In genomic region chr5:154467655-154468354, GRCh38 we compare ENCODE assay signal across 9 cellular contexts. TPM values are rescaled to one million over a fixed set of nuclear protein-coding genes. Genes with fewer than 3 reads are reported as not detected.
A peak's percentile ranks its signal among the peaks of the same experiment; 100 is the strongest.
DNase-seq lines count a peak whose midpoint lies in the region; ATAC-seq and TF ChIP-seq lines count a peak whose summit lies in the region.
"Had no signal": no experiment of that assay in that cellular context is flagged by ENCODE, and none has a peak within 500 bp of the region (broad histone marks: within the 10 kb centered on the region; RNA-seq: fewer than 3 reads in every experiment).

No MANE protein-coding gene starts in this region.

- H3K27ac Mint-ChIP-seq in CD14-positive monocyte (no peak overlapping the region), endodermal cell (no peak overlapping the region)
- H3K27ac Mint-ChIP-seq in activated CD8-positive, alpha-beta T cell treated with anti-CD3 and anti-CD28 coated beads, Interleukin-2, amount 10 ng/mL, durations not matched to agents 7 days and 5 days = no peak overlapping the region
- H3K27ac Mint-ChIP-seq: T-helper 1 cell treated with Interleukin-12 subunit alpha and Interleukin-12 subunit beta and Interleukin-4 antibody, amounts not matched to agents 30 μg/mL and 1 μg/mL, for 36 hours had no signal

- H3K36me3 Mint-ChIP-seq in CD14-positive monocyte (peaks cover 0 to 6% of the 10 kb centered on the region in 2 donors), endodermal cell (ENCODE audit: low read depth) (no peaks in the 10 kb centered on the region)
- no peaks in the 10 kb centered on the region for H3K36me3 Mint-ChIP-seq in activated CD8-positive, alpha-beta T cell treated with anti-CD3 and anti-CD28 coated beads, Interleukin-2, amount 10 ng/mL, durations not matched to agents 7 days and 5 days (ENCODE audit: low read depth)

- no peak overlapping the region for H3K9ac ChIP-seq in endodermal cell (ENCODE audit: extremely low read depth, low read length, poor library complexity, severe bottlenecking)

- H3K27me3 Mint-ChIP-seq in CD14-positive monocyte (ENCODE audit: low read depth in 3 of 3) = peaks cover 38 to 51% (median 51%) of the 10 kb centered on the region in 3 donors
- peaks cover 33% of the 10 kb centered on the region for H3K27me3 Mint-ChIP-seq in activated CD8-positive, alpha-beta T cell treated with anti-CD3 and anti-CD28 coated beads, Interleukin-2, amount 10 ng/mL, durations not matched to agents 7 days and 5 days (ENCODE audit: low read depth)
- peaks cover 76% of the 10 kb centered on the region for H3K27me3 Mint-ChIP-seq in endodermal cell (ENCODE audit: insufficient read depth)

- CTCF ChIA-PET in activated CD8-positive, alpha-beta T cell treated with anti-CD3 and anti-CD28 coated beads, Interleukin-2, amount 10 ng/mL, durations not matched to agents 7 days and 5 days (lab: Charles Lee) = interaction anchor here (0.6 to 3.1 kb wide), 20 partner anchors 8 to 493 kb away, joined by 3 to 19 read pairs (median 4); no protein-coding TSS in a partner anchor

- no peaks in the 10 kb centered on the region for H3K4me1 ChIP-seq in endodermal cell (ENCODE audit: control insufficient read depth, insufficient read depth, low read length)

- WGBS in endodermal cell (ENCODE audit: insufficient coverage in 1 of 2, insufficient read length in 1 of 2), 2 experiments = 40 to 49% methylated on average over 15 to 18 of the region's 18 CpGs

- H3K9me3 Mint-ChIP-seq in CD14-positive monocyte = peaks cover 0 to 4% (median 0%) of the 10 kb centered on the region in 7 donors
- no peaks in the 10 kb centered on the region for H3K9me3 Mint-ChIP-seq in activated CD8-positive, alpha-beta T cell treated with anti-CD3 and anti-CD28 coated beads, Interleukin-2, amount 10 ng/mL, durations not matched to agents 7 days and 5 days (ENCODE audit: insufficient read depth)
- H3K9me3 Mint-ChIP-seq in endodermal cell = no peaks in the 10 kb centered on the region
- H3K9me3 Mint-ChIP-seq: T-helper 1 cell treated with Interleukin-12 subunit alpha and Interleukin-12 subunit beta and Interleukin-4 antibody, amounts not matched to agents 30 μg/mL and 1 μg/mL, for 36 hours had no signal

- peak; percentile 65 for DNase-seq in CD14-positive monocyte (ENCODE audit: low spot score)
- peak; percentile 82 for DNase-seq in NCI-H69 (lab: John Stamatoyannopoulos, UW)
- peak; percentile 82 for DNase-seq in activated CD8-positive, alpha-beta T cell treated with anti-CD3 and anti-CD28 coated beads, Interleukin-2, amount 10 ng/mL, durations not matched to agents 7 days and 5 days
- DNase-seq in endodermal cell = peak; percentile 95
- DNase-seq in myocyte (ENCODE audit: low read depth) = peak; percentile 72
- peak; percentile 71 for DNase-seq in stimulated activated CD8-positive, alpha-beta memory T cell treated with anti-CD3 and anti-CD28 coated beads, Interleukin-7, amount 100 ng/mL, for 24 hours (ENCODE audit: low read depth)

- ATAC-seq in GM19035 (IDR thresholded peaks at IDR 0.05; ENCODE audit: unreplicated experiment) = peak; percentile 95
- ATAC-seq in HG03139 (IDR thresholded peaks at IDR 0.05; ENCODE audit: unreplicated experiment) = peak; percentile 84
- peak; percentile 98 for ATAC-seq in activated CD8-positive, alpha-beta T cell treated with anti-CD3 and anti-CD28 coated beads, Interleukin-2, amount 10 ng/mL, durations not matched to agents 7 days and 5 days

- H3K36me3 ChIP-seq in endodermal cell (ENCODE audit: control insufficient read depth, insufficient read depth, low read length) = no peaks in the 10 kb centered on the region

- H3K4me3 Mint-ChIP-seq in CD14-positive monocyte (peak overlapping the region in 1 of 2 donors; percentile 11), endodermal cell (no peak overlapping the region)
- H3K4me3 Mint-ChIP-seq in activated CD8-positive, alpha-beta T cell treated with anti-CD3 and anti-CD28 coated beads, Interleukin-2, amount 10 ng/mL, durations not matched to agents 7 days and 5 days = no peak overlapping the region
- H3K4me3 Mint-ChIP-seq: T-helper 1 cell treated with Interleukin-12 subunit alpha and Interleukin-12 subunit beta and Interleukin-4 antibody, amounts not matched to agents 30 μg/mL and 1 μg/mL, for 36 hours had no signal

- H3K4me3 ChIP-seq in endodermal cell (ENCODE audit: low read length) = no peak overlapping the region

- TF ChIP-seq CTCF in CD14-positive monocyte (IDR thresholded peaks at IDR 0.05) (peak; percentile 96), endodermal cell (conservative IDR thresholded peaks at IDR 0.05) (peak; percentile 97)

- H3K27me3 ChIP-seq in endodermal cell (ENCODE audit: control insufficient read depth, insufficient read depth, low read length, poor library complexity, severe bottlenecking) = peaks cover 54% of the 10 kb centered on the region

- POLR2A ChIA-PET in activated CD8-positive, alpha-beta T cell treated with anti-CD3 and anti-CD28 coated beads, Interleukin-2, amount 10 ng/mL, durations not matched to agents 7 days and 5 days (lab: Charles Lee) = no interaction called here

- H3K4me1 Mint-ChIP-seq in CD14-positive monocyte (peaks cover 17% of the 10 kb centered on the region), endodermal cell (peaks cover 10% of the 10 kb centered on the region)
- no peaks in the 10 kb centered on the region for H3K4me1 Mint-ChIP-seq in activated CD8-positive, alpha-beta T cell treated with anti-CD3 and anti-CD28 coated beads, Interleukin-2, amount 10 ng/mL, durations not matched to agents 7 days and 5 days (ENCODE audit: low read depth)

- H3K9me3 ChIP-seq in endodermal cell (ENCODE audit: control insufficient read depth, low read length) = no peaks in the 10 kb centered on the region

- intact Hi-C loops in CD14-positive monocyte (cut with micrococcal nuclease) = loop anchor here (2.0 to 10.0 kb wide), 2 partner anchors 173 to 177 kb away; no protein-coding TSS in a partner anchor

- H3K27ac ChIP-seq in endodermal cell (ENCODE audit: low read depth, low read length) = no peak overlapping the region

RNA-seq across cellular contexts. Expression of gene HAND1, which starts 10.2 kb away (rescaled TPM):
- not detected for polyA plus RNA-seq in CD14-positive monocyte
- total RNA-seq in activated CD8-positive, alpha-beta T cell treated with anti-CD3 and anti-CD28 coated beads, Interleukin-2, amount 10 ng/mL, durations not matched to agents 7 days and 5 days = not detected
- total RNA-seq in endodermal cell = not detected
- polyA plus RNA-seq in endodermal cell (2013, experiment 1 of 2) = 4.8 TPM
- polyA plus RNA-seq in endodermal cell (2013, experiment 2 of 2) = 3.4 TPM
- not detected in 2 replicates for total RNA-seq in myocyte
- not detected for polyA plus RNA-seq in myocyte (2012)

RNA-seq across cellular contexts. Expression of gene SAP30L, which starts 22.0 kb away (rescaled TPM):
- 10 to 100 TPM; 21.1 to 36.1 TPM for polyA plus RNA-seq in CD14-positive monocyte
- total RNA-seq in activated CD8-positive, alpha-beta T cell treated with anti-CD3 and anti-CD28 coated beads, Interleukin-2, amount 10 ng/mL, durations not matched to agents 7 days and 5 days = 10 to 100 TPM; 40.0 to 40.4 TPM
- total RNA-seq in endodermal cell = 10 to 100 TPM; 27.7 to 40.3 TPM
- 43.4 TPM for polyA plus RNA-seq in endodermal cell (2013, experiment 1 of 2)
- 44.9 TPM for polyA plus RNA-seq in endodermal cell (2013, experiment 2 of 2)
- 20.2 and 23.4 TPM in 2 replicates for total RNA-seq in myocyte
- 33.0 TPM for polyA plus RNA-seq in myocyte (2012)
